1 cellular context compared by ENCODE assay signal in genomic region chr18:49098386-49098785, GRCh38.
TF ChIP-seq lines count a peak whose summit lies in the region.

No MANE protein-coding gene starts in this region.

TF ChIP-seq in IMR-90, 13 proteins besides CTCF, POLR2A, EP300 and RAD21 (continued from another document):
- no peak for TF ChIP-seq ELK1 (IDR thresholded peaks at IDR 0.05; ENCODE audit: borderline replicate concordance, low read depth, low read length)
- TF ChIP-seq RFX5 (IDR thresholded peaks at IDR 0.05; ENCODE audit: low read depth, low read length): no peak
- TF ChIP-seq SMC3 (IDR thresholded peaks at IDR 0.05; ENCODE audit: low read depth, low read length): no peak
- TF ChIP-seq, protein P1, sequence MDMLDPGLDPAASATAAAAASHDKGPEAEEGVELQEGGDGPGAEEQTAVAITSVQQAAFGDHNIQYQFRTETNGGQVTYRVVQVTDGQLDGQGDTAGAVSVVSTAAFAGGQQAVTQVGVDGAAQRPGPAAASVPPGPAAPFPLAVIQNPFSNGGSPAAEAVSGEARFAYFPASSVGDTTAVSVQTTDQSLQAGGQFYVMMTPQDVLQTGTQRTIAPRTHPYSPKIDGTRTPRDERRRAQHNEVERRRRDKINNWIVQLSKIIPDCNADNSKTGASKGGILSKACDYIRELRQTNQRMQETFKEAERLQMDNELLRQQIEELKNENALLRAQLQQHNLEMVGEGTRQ (IDR thresholded peaks at IDR 0.05; ENCODE audit: low read depth, low read length): no peak
- TF ChIP-seq FOS (IDR thresholded peaks at IDR 0.05; ENCODE audit: low read depth, low read length): no peak
- no peak for TF ChIP-seq MAFK (IDR thresholded peaks at IDR 0.05; ENCODE audit: low read depth, low read length)
TF ChIP-seq in IMR-90: peak in this region for 0.
